ENCODE assay signal across 8 cellular contexts in genomic region chr9:36190388-36191289, GRCh38. TPM values are rescaled to one million over a fixed set of nuclear protein-coding genes. Genes with fewer than 3 reads are reported as not detected.
A peak's percentile ranks its signal among the peaks of the same experiment; 100 is the strongest.
DNase-seq lines count a peak whose midpoint lies in the region; ATAC-seq, FAIRE-seq and TF ChIP-seq lines count a peak whose summit lies in the region.

CLTA (plus strand) TSS chr9:36190921; CDS start chr9:36191057, 136 bp downstream.

- peaks cover 7 to 17% of the 10 kb centered on the region in 2 donors for H3K36me3 Mint-ChIP-seq in activated T-cell treated with anti-CD3 and anti-CD28 coated beads, Interleukin-2, amount 50 U/mL, for 72 hours (ENCODE audit: insufficient read depth in 2 of 2)

- H2AFZ ChIP-seq in Karpas-422 (ENCODE audit: low read length), result peak within 1 kb of the TSS; percentile 82

- H3K9me3 ChIP-seq in Karpas-422 (ENCODE audit: low read length), result no peaks in the 10 kb centered on the region
- H3K9me3 ChIP-seq in esophagus muscularis mucosa, result no peaks in the 10 kb centered on the region
- H3K9me3 ChIP-seq in muscle layer of duodenum (ENCODE audit: control insufficient read depth in 1 of 2, low read length in 2 of 2), result no peaks in the 10 kb centered on the region

- peak within 1 kb of the TSS; percentile 41 for H3K27ac ChIP-seq in Karpas-422 (ENCODE audit: low read length)
- peak within 1 kb of the TSS; percentile 91 to 94 (median 92) for H3K27ac ChIP-seq in esophagus muscularis mucosa (replicated peaks in 1 of 4)
- H3K27ac ChIP-seq in muscle layer of duodenum (ENCODE audit: low read length), result peak within 1 kb of the TSS; percentile 93

- peak within 1 kb of the TSS; percentile 80 for H3K4me2 ChIP-seq in Karpas-422 (ENCODE audit: low read depth, low read length, poor library complexity, severe bottlenecking)

- H3K27ac Mint-ChIP-seq in activated T-cell treated with anti-CD3 and anti-CD28 coated beads, Interleukin-2, amount 50 U/mL, for 72 hours, result peak within 1 kb of the TSS; percentile 97

- peak within 1 kb of the TSS; percentile 98 to 100 for H3K4me3 Mint-ChIP-seq in activated T-cell treated with anti-CD3 and anti-CD28 coated beads, Interleukin-2, amount 50 U/mL, for 72 hours

- peaks cover 13% of the 10 kb centered on the region for H3K27me3 Mint-ChIP-seq in activated T-cell treated with anti-CD3 and anti-CD28 coated beads, Interleukin-2, amount 50 U/mL, for 72 hours (ENCODE audit: low read depth)

- ATAC-seq in GM21825 (IDR thresholded peaks at IDR 0.05; ENCODE audit: unreplicated experiment), result peak; percentile 95
- ATAC-seq in activated T-cell treated with anti-CD3 and anti-CD28 coated beads, Interleukin-2, amount 50 U/mL, for 72 hours (replicated peaks in 1 of 2), result peak; percentile 99

- peak; percentile 85 for FAIRE-seq in RCC 7860 (lab: Jason Lieb, UNC)

- intact Hi-C loops in esophagus muscularis mucosa (cut with DNase I), result loop anchor here (5.0 to 10.0 kb wide), 2 partner anchors 64 to 137 kb away; partner anchors contain the start of gene GNE

- H3K4me1 ChIP-seq in Karpas-422 (ENCODE audit: low read length) (peaks cover 27% of the 10 kb centered on the region), esophagus muscularis mucosa (peaks cover 36 to 51% (median 47%) of the 10 kb centered on the region in 4 donors), muscle layer of duodenum (ENCODE audit: control insufficient read depth in 1 of 2, insufficient read depth in 2 of 2, low read length in 2 of 2) (peaks cover 23 to 41% of the 10 kb centered on the region in 2 donors)

- WGBS in esophagus muscularis mucosa, result under 1% methylated on average over 41 of the region's 68 CpGs

- no peaks in the 10 kb centered on the region for H3K9me3 Mint-ChIP-seq in activated T-cell treated with anti-CD3 and anti-CD28 coated beads, Interleukin-2, amount 50 U/mL, for 72 hours

- H3K4me3 ChIP-seq in Karpas-422 (ENCODE audit: low read length), result peak within 1 kb of the TSS; percentile 78
- peak within 1 kb of the TSS; percentile 82 to 95 (median 92) for H3K4me3 ChIP-seq in esophagus muscularis mucosa
- H3K4me3 ChIP-seq in muscle layer of duodenum (ENCODE audit: low read depth in 1 of 2, low read length in 2 of 2), result peak within 1 kb of the TSS; percentile 84 to 95

- H3K9ac ChIP-seq in Karpas-422 (ENCODE audit: low read length), result peak within 1 kb of the TSS; percentile 88

- H4K20me1 ChIP-seq in Karpas-422 (ENCODE audit: insufficient read depth, low read depth, low read length), result peaks cover 37% of the 10 kb centered on the region

- TF ChIP-seq CTCF in esophagus muscularis mucosa (IDR thresholded peaks at IDR 0.05), result peak; percentile 52 to 61 (median 56)

- no peak for TF ChIP-seq EP300 in esophagus muscularis mucosa (IDR thresholded peaks at IDR 0.05)

- H3K4me1 Mint-ChIP-seq in activated T-cell treated with anti-CD3 and anti-CD28 coated beads, Interleukin-2, amount 50 U/mL, for 72 hours (ENCODE audit: low read depth), result peaks cover 48% of the 10 kb centered on the region

- TF ChIP-seq POLR2A in esophagus muscularis mucosa (IDR thresholded peaks at IDR 0.05; ENCODE audit: low read depth), result peak; percentile 65

- H3K9me2 ChIP-seq in Karpas-422 (replicated peaks; ENCODE audit: insufficient read depth, low read length), result no peaks in the 10 kb centered on the region

- peaks cover 49% of the 10 kb centered on the region for H3K79me2 ChIP-seq in Karpas-422 (ENCODE audit: low read length)

- DNase-seq in Daoy (ENCODE audit: low read depth) (peak; percentile 100), Karpas-422 (peak; percentile 98), RCC 7860 (ENCODE audit: low spot score) (peak; percentile 97), esophagus muscularis mucosa (ENCODE audit: extremely low spot score) (peak; percentile 99)
- peak; percentile 95 to 96 for DNase-seq in activated T-cell treated with anti-CD3 and anti-CD28 coated beads, Interleukin-2, amount 50 U/mL, for 72 hours
- DNase-seq in stimulated activated CD8-positive, alpha-beta memory T cell treated with anti-CD3 and anti-CD28 coated beads, Interleukin-7, amount 100 ng/mL, for 4 hours (ENCODE audit: low read depth in 2 of 2), result peak; percentile 91 to 94

- H3K27me3 ChIP-seq in Karpas-422 (ENCODE audit: low read length) (no peaks in the 10 kb centered on the region), esophagus muscularis mucosa (no peaks in the 10 kb centered on the region), muscle layer of duodenum (ENCODE audit: low read depth, low read length) (no peaks in the 10 kb centered on the region)

- H3K36me3 ChIP-seq in Karpas-422 (ENCODE audit: insufficient read depth, low read length) (peaks cover 19% of the 10 kb centered on the region; the same call in 1 of the 2 replicates), esophagus muscularis mucosa (peaks cover 0 to 10% (median 4%) of the 10 kb centered on the region in 4 donors), muscle layer of duodenum (ENCODE audit: control insufficient read depth in 1 of 2, insufficient read depth in 2 of 2, low read length in 2 of 2) (no peaks in the 10 kb centered on the region)

RNA-seq across cellular contexts. Expression of gene CLTA, which starts in this region (rescaled TPM):
- total RNA-seq in Daoy (2014; rRNA removed; shearing (Covaris generic)), result 536 and 596 TPM in 2 replicates
- 147 and 172 TPM in 2 replicates for total RNA-seq in Karpas-422 (2014; rRNA removed; shearing (Covaris generic); ENCODE audit: low replicate concordance)
- total RNA-seq in activated T-cell treated with anti-CD3 and anti-CD28 coated beads, Interleukin-2, amount 50 U/mL, for 72 hours, result 10 to 100 TPM; 86.8 to 91.6 TPM
- total RNA-seq in esophagus muscularis mucosa, result 100 to 1,000 TPM; 125 to 178 (median 159) TPM

Comparison
In these comparisons a context has a peak if more than half of its experiments do, and no peak if none do; other contexts are left out.
1. Peak in every context shown above with its lines: DNase-seq, ATAC-seq, H3K4me3 ChIP-seq and H3K27ac ChIP-seq.
2. H3K27ac ChIP-seq: peak in every context shown above with its lines; median percentile 93 in muscle layer of duodenum; 92 in esophagus muscularis mucosa; 41 in Karpas-422.